In genomic region chr19:11148001-11148400, GRCh38 we compare ENCODE assay signal across 23 cellular contexts. TPM values are rescaled to one million over a fixed set of nuclear protein-coding genes. Genes with fewer than 3 reads are reported as not detected.
DNase-seq lines count a peak whose midpoint lies in the region; ATAC-seq and TF ChIP-seq lines count a peak whose summit lies in the region.
"Had no signal": no experiment of that assay in that cellular context is flagged by ENCODE, and none has a peak within 500 bp of the region (broad histone marks: within the 10 kb centered on the region; RNA-seq: fewer than 3 reads in every experiment).

No MANE protein-coding gene starts in this region.

- TF ChIP-seq CTCF in right atrium auricular region (IDR thresholded peaks at IDR 0.05) (no peak), ascending aorta (IDR thresholded peaks at IDR 0.05) (no peak), nephron progenitor cell (IDR thresholded peaks at IDR 0.05) (no peak)

- no peak for ATAC-seq in right cardiac atrium
- no peak for ATAC-seq in GM21619 (IDR thresholded peaks at IDR 0.05; ENCODE audit: unreplicated experiment)

- H3K4me1 Mint-ChIP-seq in nephron progenitor cell = peaks cover 21% of the 10 kb centered on the region

- H3K27me3 Mint-ChIP-seq in nephron progenitor cell (ENCODE audit: low read depth, poor library complexity) = no peaks in the 10 kb centered on the region

- no peak overlapping the region for H3K4me3 Mint-ChIP-seq in nephron progenitor cell

- H3K4me1 ChIP-seq in right atrium auricular region (peaks cover under 1 to 41% of the 10 kb centered on the region in 2 donors), right cardiac atrium (ENCODE audit: control insufficient read depth, insufficient read depth, low read length) (peaks cover 5% of the 10 kb centered on the region), ascending aorta (peaks cover 10 to 38% of the 10 kb centered on the region in 2 donors)

- H3K36me3 ChIP-seq in right atrium auricular region = no peaks in the 10 kb centered on the region
- no peaks in the 10 kb centered on the region for H3K36me3 ChIP-seq in ascending aorta

- H3K36me3 Mint-ChIP-seq in nephron progenitor cell (ENCODE audit: low read depth) = peaks cover 49% of the 10 kb centered on the region

- peaks cover 4% of the 10 kb centered on the region for H3K9me3 Mint-ChIP-seq in nephron progenitor cell

- H3K27me3 ChIP-seq in right atrium auricular region (no peaks in the 10 kb centered on the region), right cardiac atrium (ENCODE audit: control insufficient read depth, insufficient read depth) (no peaks in the 10 kb centered on the region), ascending aorta (no peaks in the 10 kb centered on the region)

- DNase-seq in right atrium auricular region (ENCODE audit: low spot score) (no peak), right cardiac atrium (no peak), ascending aorta (ENCODE audit: low spot score in 2 of 2) (no peak), nephron progenitor cell (no peak), T-helper 1 cell (no peak), DMS79 treated with DMSO at 0.1 percent for 48 hours (lab: John Stamatoyannopoulos, UW) (no peak)
- DNase-seq: ACHN; Calu3; DND-41; HCEC 1CT; Kasumi-1; MV-4-11; NCI-H1105; NCI-H146; NCI-H1930; NCI-H2107; NCI-H446 treated with DMSO at 0.1 percent for 48 hours; NCI-H526; NCI-H82; NK-92 treated with Interleukin-12 subunit alpha and Interleukin-12 subunit beta, amount 100 ng/mL, for 24 hours; SHP77 had no signal

- intact Hi-C loops in right cardiac atrium (cut with DNase I) = no loop called here
- intact Hi-C loops in ascending aorta (cut with DNase I) = no loop called here

- WGBS in right cardiac atrium = 73% methylated on average over 14 of the region's 14 CpGs

- H3K27ac ChIP-seq in right atrium auricular region (peak overlapping the region; percentile 51 to 56), right cardiac atrium (ENCODE audit: low read length) (no peak overlapping the region), ascending aorta (peak overlapping the region; percentile 31 to 70)
- H3K27ac ChIP-seq: PC-9 had no signal

- H3K9me3 ChIP-seq in right atrium auricular region (no peaks in the 10 kb centered on the region), right cardiac atrium (ENCODE audit: control insufficient read depth, low read length) (no peaks in the 10 kb centered on the region), ascending aorta (no peaks in the 10 kb centered on the region)

- H3K4me3 ChIP-seq in right atrium auricular region (no peak overlapping the region), right cardiac atrium (ENCODE audit: low read length) (no peak overlapping the region), ascending aorta (no peak overlapping the region)
- H3K4me3 ChIP-seq: PC-9 had no signal

- H3K27ac Mint-ChIP-seq in nephron progenitor cell = peak overlapping the region; percentile 72

RNA-seq across cellular contexts. Expression of gene SPC24, which starts 7.6 kb away (rescaled TPM):
- total RNA-seq in right atrium auricular region = 1 to 10 TPM; 1.2 to 5.7 TPM
- total RNA-seq in right cardiac atrium = 1 to 10 TPM in 3 of 4 donors, under 1 TPM in 1; 0.56 to 4.4 (median 3.4) TPM
- polyA plus RNA-seq in right cardiac atrium = 1.6 TPM
- total RNA-seq in ascending aorta = 1.1 TPM

RNA-seq across cellular contexts. Expression of gene KANK2, which starts 49.3 kb away (rescaled TPM):
- total RNA-seq in right atrium auricular region = 100 to 1,000 TPM; 445 to 622 TPM
- 100 to 1,000 TPM; 244 to 324 (median 295) TPM for total RNA-seq in right cardiac atrium
- polyA plus RNA-seq in right cardiac atrium = 259 TPM
- 572 TPM for total RNA-seq in ascending aorta

RNA-seq across cellular contexts. Expression of gene LDLR, which starts 58.7 kb away (rescaled TPM):
- total RNA-seq in right atrium auricular region (10 to 100 TPM; 13.8 to 15.9 TPM), right cardiac atrium (100 to 1,000 TPM in 1 of 4 donors, 10 to 100 TPM in 2, 1 to 10 TPM in 1; 7.6 to 101 (median 21.6) TPM), ascending aorta (37.4 TPM)
- 19.3 TPM for polyA plus RNA-seq in right cardiac atrium
